16 cellular contexts compared by ENCODE assay signal in the genomic region with DNA sequence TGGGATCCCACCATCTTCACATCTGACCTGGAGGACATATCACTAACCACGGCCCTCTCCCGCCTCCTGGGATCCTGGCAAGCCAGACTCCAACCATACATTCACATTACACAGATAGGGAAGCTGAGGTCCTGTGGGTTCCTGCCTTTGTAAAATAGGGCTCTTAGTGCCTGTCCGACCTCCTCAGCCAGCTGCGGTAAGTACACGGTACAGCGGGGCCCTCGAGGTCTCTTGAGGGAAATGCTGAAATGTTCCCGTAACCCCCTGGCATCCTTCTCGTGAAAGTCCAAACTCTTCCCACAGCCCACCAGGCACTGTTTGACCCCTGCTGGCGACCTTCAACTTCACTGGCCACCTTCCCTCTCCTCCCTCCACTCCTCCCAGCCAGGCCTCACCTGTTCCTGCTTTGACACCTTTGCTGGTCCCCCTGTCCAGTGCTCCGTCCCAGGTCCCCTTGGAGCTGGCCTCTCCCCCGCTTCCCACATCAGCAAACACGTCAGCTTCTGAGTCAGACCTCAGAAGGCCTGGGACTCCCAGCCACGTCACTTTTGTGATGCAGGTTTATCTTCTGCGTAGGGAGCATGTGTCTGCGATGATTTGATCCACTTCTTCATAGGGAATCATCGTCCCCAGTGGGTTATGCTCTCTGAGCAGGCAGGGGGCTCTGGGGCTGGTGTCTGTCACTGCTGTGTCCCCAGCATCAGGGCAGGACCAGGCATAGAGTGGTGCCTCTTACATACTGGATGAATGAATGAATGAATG. TPM values are rescaled to one million over a fixed set of nuclear protein-coding genes. Genes with fewer than 3 reads are reported as not detected.
DNase-seq lines count a peak whose midpoint lies in the region; ATAC-seq, FAIRE-seq and TF ChIP-seq lines count a peak whose summit lies in the region.
"Had no signal": no experiment of that assay in that cellular context is flagged by ENCODE, and none has a peak within 500 bp of the region (broad histone marks: within the 10 kb centered on the region; RNA-seq: fewer than 3 reads in every experiment).

No MANE protein-coding gene starts in this region.

- DNase-seq in GDM1 (lab: John Stamatoyannopoulos, UW): peak; percentile 14
- peak; percentile 68 for DNase-seq in NAMALWA (ENCODE audit: low spot score)
- peak; percentile 12 for DNase-seq in bronchial epithelial cell (ENCODE audit: low read depth)
- peak; percentile 57 for DNase-seq in skeletal muscle cell (ENCODE audit: low read depth)
- DNase-seq in activated T-cell treated with anti-CD3 and anti-CD28 coated beads, Interleukin-2, amount 50 U/mL, for 24 hours: no peak
- no peak for DNase-seq in tibial nerve (ENCODE audit: low spot score in 2 of 2)
- DNase-seq in iPS-NIHi7 (ENCODE audit: extremely low spot score): no peak
- DNase-seq: kidney; NCI-H1694; nephron progenitor cell; NK-92 treated with Interleukin-12 subunit alpha and Interleukin-12 subunit beta, amount 100 ng/mL, for 24 hours; stimulated activated CD4-positive, alpha-beta T cell treated with anti-CD3 and anti-CD28 coated beads, Interleukin-12 subunit alpha, Interleukin-12 subunit beta, amount 100 ng/mL, for 4 hours; stimulated activated CD8-positive, alpha-beta memory T cell treated with anti-CD3 and anti-CD28 coated beads, Interleukin-4, amount 100 ng/mL, for 48 hours had no signal

- no peaks in the 10 kb centered on the region for H3K4me1 ChIP-seq in tibial nerve
- H3K4me1 ChIP-seq: esophagus muscularis mucosa had no signal

- TF ChIP-seq CTCF in bronchial epithelial cell (IDR thresholded peaks at IDR 0.05; ENCODE audit: insufficient read depth, low read length, severe bottlenecking): no peak
- TF ChIP-seq CTCF in tibial nerve (IDR thresholded peaks at IDR 0.05): no peak

- no peak overlapping the region for H3K4me3 Mint-ChIP-seq in activated T-cell treated with anti-CD3 and anti-CD28 coated beads, Interleukin-2, amount 50 U/mL, for 24 hours
- H3K4me3 Mint-ChIP-seq: nephron progenitor cell had no signal

- TF ChIP-seq EP300 in tibial nerve (IDR thresholded peaks at IDR 0.05): no peak

- no peak for FAIRE-seq in bronchial epithelial cell (lab: Jason Lieb, UNC)
- FAIRE-seq: D721Med, kidney had no signal

- H3K27me3 Mint-ChIP-seq in activated T-cell treated with anti-CD3 and anti-CD28 coated beads, Interleukin-2, amount 50 U/mL, for 24 hours: no peaks in the 10 kb centered on the region

- H3K4me1 Mint-ChIP-seq in activated T-cell treated with anti-CD3 and anti-CD28 coated beads, Interleukin-2, amount 50 U/mL, for 24 hours (ENCODE audit: low read depth): peaks cover 13% of the 10 kb centered on the region
- H3K4me1 Mint-ChIP-seq: nephron progenitor cell had no signal

- H3K9me3 Mint-ChIP-seq in activated T-cell treated with anti-CD3 and anti-CD28 coated beads, Interleukin-2, amount 50 U/mL, for 24 hours: peaks cover 6% of the 10 kb centered on the region

- 56 to 66% methylated on average over 17 of the region's 17 CpGs for WGBS in tibial nerve, 2 donors

- no peak overlapping the region for H3K27ac Mint-ChIP-seq in activated T-cell treated with anti-CD3 and anti-CD28 coated beads, Interleukin-2, amount 50 U/mL, for 24 hours
- H3K27ac Mint-ChIP-seq: nephron progenitor cell had no signal

- no peak for ATAC-seq in GM18517 (IDR thresholded peaks at IDR 0.05; ENCODE audit: unreplicated experiment)

- no peak overlapping the region for H3K27ac ChIP-seq in tibial nerve
- H3K27ac ChIP-seq: esophagus muscularis mucosa had no signal

- H3K4me3 ChIP-seq in bronchial epithelial cell (ENCODE audit: low read depth, low read length): no peak overlapping the region
- H3K4me3 ChIP-seq in skeletal muscle cell (ENCODE audit: low read depth, low read length): no peak overlapping the region
- H3K4me3 ChIP-seq in tibial nerve: no peak overlapping the region
- H3K4me3 ChIP-seq: esophagus muscularis mucosa had no signal

- no peak for TF ChIP-seq POLR2A in tibial nerve (IDR thresholded peaks at IDR 0.05)

- peaks cover 0 to 12% (median 0%) of the 10 kb centered on the region in 4 donors for H3K9me3 ChIP-seq in tibial nerve

- H3K36me3 ChIP-seq in bronchial epithelial cell (ENCODE audit: control insufficient read depth, insufficient read depth, low read length) (no peaks in the 10 kb centered on the region), tibial nerve (no peaks in the 10 kb centered on the region)

- no peaks in the 10 kb centered on the region for H3K36me3 Mint-ChIP-seq in activated T-cell treated with anti-CD3 and anti-CD28 coated beads, Interleukin-2, amount 50 U/mL, for 24 hours (ENCODE audit: low read depth)

- no peaks in the 10 kb centered on the region for H3K27me3 ChIP-seq in bronchial epithelial cell (ENCODE audit: control insufficient read depth, insufficient read depth, low read length)
- peaks cover 0 to 5% of the 10 kb centered on the region in 2 donors for H3K27me3 ChIP-seq in tibial nerve

RNA-seq across cellular contexts. Expression of gene GNG7, which starts 8.9 kb away (rescaled TPM):
- total RNA-seq in bronchial epithelial cell: under 0.01 TPM in 2 replicates
- 1 to 10 TPM; 2.6 to 5.3 (median 3.5) TPM for total RNA-seq in tibial nerve

RNA-seq across cellular contexts. Expression of gene DIRAS1, which starts 9.8 kb away (rescaled TPM):
- total RNA-seq in bronchial epithelial cell (under 0.01 TPM in 2 replicates), tibial nerve (under 1 TPM in 3 of 4 donors, not detected in 1; 0.59 to 0.90 (median 0.87) TPM)

RNA-seq across cellular contexts. Expression of gene SLC39A3, which starts 28.5 kb away (rescaled TPM):
- total RNA-seq in bronchial epithelial cell: 24.0 and 38.9 TPM in 2 replicates
- total RNA-seq in tibial nerve: 10 to 100 TPM; 29.8 to 42.5 (median 36.2) TPM

Comparison
In these comparisons a context has a peak if more than half of its experiments do, and no peak if none do; other contexts are left out.
1. DNase-seq: peak in GDM1 (single experiment), NAMALWA (single experiment), bronchial epithelial cell (single experiment) and skeletal muscle cell (single experiment); none in activated T-cell treated with anti-CD3 and anti-CD28 coated beads, Interleukin-2, amount 50 U/mL, for 24 hours (single experiment), tibial nerve (0 of 2) and iPS-NIHi7 (single experiment).